In the genomic region with DNA sequence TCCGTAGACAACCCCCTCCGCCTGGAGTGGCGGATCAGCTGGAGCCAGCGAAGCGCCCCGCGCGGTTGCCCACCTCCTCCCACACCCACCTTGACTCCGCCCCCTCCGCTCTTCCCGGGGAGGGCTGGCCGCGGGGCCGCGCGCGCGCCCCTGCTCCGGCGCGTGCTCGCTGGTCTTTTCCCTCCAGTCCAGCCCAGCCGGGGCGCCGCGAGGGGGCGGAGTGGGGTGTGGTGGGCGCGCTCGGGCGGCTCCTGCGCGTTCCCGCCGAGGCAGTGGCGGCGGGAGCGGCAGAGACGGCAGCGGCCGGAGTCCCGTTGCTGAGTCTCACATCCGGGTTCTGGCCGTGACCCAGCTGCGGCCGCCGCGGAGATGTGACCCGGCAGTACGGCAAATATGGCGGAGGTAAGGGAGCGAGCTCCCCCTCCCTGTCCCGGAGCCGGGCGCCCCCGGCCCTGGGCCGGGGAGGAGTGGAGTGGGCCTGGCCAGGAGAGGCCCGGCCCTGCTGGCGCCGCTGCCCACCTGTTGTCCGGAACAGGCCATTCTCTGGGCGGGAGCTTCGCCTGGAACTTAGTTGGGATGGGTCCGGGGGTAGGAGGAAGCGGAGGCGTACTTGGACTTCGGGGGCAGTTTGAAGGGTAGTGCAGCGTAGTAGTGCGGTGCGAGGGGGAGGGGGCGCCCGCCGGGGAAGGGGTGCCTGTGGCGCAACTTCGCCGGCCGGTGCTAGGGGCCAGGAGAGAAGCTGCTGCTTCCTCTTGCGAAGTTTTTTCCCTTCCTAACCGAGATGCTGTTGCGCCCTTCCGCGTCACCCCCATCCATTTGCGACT, we compare ENCODE assay signal across 8 cellular contexts.
A peak's percentile ranks its signal among the peaks of the same experiment; 100 is the strongest.
DNase-seq lines count a peak whose midpoint lies in the region; ATAC-seq lines count a peak whose summit lies in the region.

No MANE protein-coding gene starts in this region.

- DNase-seq in NCI-H2081 (lab: John Stamatoyannopoulos, UW) (peak; percentile 94 to 95), NCI-H2081 treated with DMSO at 0.1 percent for 48 hours (lab: John Stamatoyannopoulos, UW) (no peak), NCI-H187 treated with DMSO at 0.1 percent for 48 hours (lab: John Stamatoyannopoulos, UW) (peak; percentile 75), T1000 (lab: John Stamatoyannopoulos, UW) (peak; percentile 92), astrocyte of the hippocampus (ENCODE audit: low read depth, low spot score) (peak; percentile 98), hippocampal formation (lab: John Stamatoyannopoulos, UW) (peak; percentile 90 to 94), retina (peak; percentile 99)

- peak; percentile 55 for ATAC-seq in HG02973 (IDR thresholded peaks at IDR 0.05; ENCODE audit: unreplicated experiment)
